In the genomic region with DNA sequence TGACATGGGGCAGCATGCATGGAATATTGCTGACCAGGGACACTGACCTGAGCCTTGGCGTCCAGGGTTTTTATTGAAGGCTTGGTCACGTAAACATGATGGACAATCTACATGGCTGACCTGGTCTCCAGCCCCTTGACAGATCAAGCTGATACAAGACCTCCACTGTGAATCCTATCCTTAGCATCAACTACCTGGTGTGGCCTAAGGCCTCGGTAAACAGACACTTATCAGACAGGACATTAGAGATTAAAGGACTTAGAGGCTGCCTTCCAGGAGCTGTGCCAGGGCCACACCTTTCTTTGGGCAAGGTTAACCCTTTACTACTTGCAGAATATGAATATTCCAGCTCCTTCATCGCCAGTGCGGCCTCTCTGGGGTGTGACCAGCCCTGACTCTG, we compare ENCODE assay signal across 22 cellular contexts.
"Had no signal": no experiment of that assay in that cellular context is flagged by ENCODE, and none has a peak within 500 bp of the region (broad histone marks: within the 10 kb centered on the region; RNA-seq: fewer than 3 reads in every experiment).

No MANE protein-coding gene starts in this region.

- H3K27me3 ChIP-seq: MG63, SJSA1 had no signal

- H3K27ac ChIP-seq: SJSA1, SK-N-MC had no signal

- H3K4me3 ChIP-seq: MG63, SJSA1, SK-N-MC had no signal

- FAIRE-seq: RCC 7860 had no signal

- H3K36me3 ChIP-seq: MG63, SJSA1 had no signal

- H3K9me3 ChIP-seq: MG63, SJSA1 had no signal

- DNase-seq: KBM-7, MG63, NCI-H1092, NCI-H1105 treated with DMSO at 0.1 percent for 48 hours, NCI-H1417 treated with DMSO at 0.1 percent for 48 hours, NCI-H146, NCI-H187, NCI-H2029, NCI-H2081 treated with DMSO at 0.1 percent for 48 hours, NCI-H2171, NCI-H226, NCI-H446, NCI-H510A, NCI-H524 treated with DMSO at 0.1 percent for 48 hours, NCI-H69, NCI-H774, Right ventricle myocardium superior, RPMI8226, SIG-M5 had no signal
